Comparison of ENCODE assay signal across 8 cellular contexts in genomic region chr6:149840345-149841075, GRCh38. TPM values are rescaled to one million over a fixed set of nuclear protein-coding genes. Genes with fewer than 3 reads are reported as not detected.
DNase-seq lines count a peak whose midpoint lies in the region; ATAC-seq, FAIRE-seq and TF ChIP-seq lines count a peak whose summit lies in the region.

No MANE protein-coding gene starts in this region.

- H3K4me3 ChIP-seq in OCI-LY1 (ENCODE audit: low read depth, low read length, poor library complexity, severe bottlenecking) = no peak overlapping the region
- no peak overlapping the region for H3K4me3 ChIP-seq in fibroblast of pulmonary artery (replicated peaks; ENCODE audit: low read depth, low read length)
- H3K4me3 ChIP-seq in parathyroid adenoma (ENCODE audit: low read depth, low read length) = no peak overlapping the region

- no peak overlapping the region for H3K27ac ChIP-seq in OCI-LY1 (ENCODE audit: low read depth, low read length, poor library complexity, severe bottlenecking)
- peak overlapping the region; percentile 5 for H3K27ac ChIP-seq in parathyroid adenoma

- H3K9me3 ChIP-seq in OCI-LY1 (ENCODE audit: low read length) (no peaks in the 10 kb centered on the region), parathyroid adenoma (ENCODE audit: control insufficient read depth, low read length) (no peaks in the 10 kb centered on the region)

- H3F3A ChIP-seq in OCI-LY1 (ENCODE audit: insufficient read depth, low read length) = no peaks in the 10 kb centered on the region

- H3K79me2 ChIP-seq in OCI-LY1 (ENCODE audit: insufficient read depth, low read length) = no peaks in the 10 kb centered on the region
- peaks cover 18% of the 10 kb centered on the region for H3K79me2 ChIP-seq in parathyroid adenoma

- peaks cover 5% of the 10 kb centered on the region for H3K27me3 Mint-ChIP-seq in activated T-cell treated with anti-CD3 and anti-CD28 coated beads, Interleukin-2, amount 50 U/mL, for 72 hours (ENCODE audit: low read depth)

- peak; percentile 56 for TF ChIP-seq CTCF in D721Med (IDR thresholded peaks at IDR 0.05; ENCODE audit: insufficient read depth, missing control alignments)
- TF ChIP-seq CTCF in OCI-LY1 (IDR thresholded peaks at IDR 0.05; ENCODE audit: low read length) = peak; percentile 81
- TF ChIP-seq CTCF in fibroblast of pulmonary artery (IDR thresholded peaks at IDR 0.05; ENCODE audit: low read length, missing control alignments) = peak; percentile 70
- peak; percentile 79 for TF ChIP-seq CTCF in parathyroid adenoma (IDR thresholded peaks at IDR 0.05)

- H3K4me1 ChIP-seq in OCI-LY1 (ENCODE audit: insufficient read depth, low read length, severe bottlenecking) (no peaks in the 10 kb centered on the region), parathyroid adenoma (peaks cover 12% of the 10 kb centered on the region)

- no peaks in the 10 kb centered on the region for H3K4me1 Mint-ChIP-seq in activated T-cell treated with anti-CD3 and anti-CD28 coated beads, Interleukin-2, amount 50 U/mL, for 72 hours (ENCODE audit: low read depth)

- H3K4me2 ChIP-seq in OCI-LY1 (ENCODE audit: low read length) (no peak overlapping the region), parathyroid adenoma (ENCODE audit: low read length) (no peak overlapping the region)

- H3K9me2 ChIP-seq in OCI-LY1 (ENCODE audit: low read depth, low read length) = no peaks in the 10 kb centered on the region

- FAIRE-seq in D721Med (lab: Jason Lieb, UNC) = no peak

- H3K36me3 ChIP-seq in OCI-LY1 (ENCODE audit: insufficient read depth, low read length) (no peaks in the 10 kb centered on the region), parathyroid adenoma (ENCODE audit: control insufficient read depth, insufficient read depth, low read length) (no peaks in the 10 kb centered on the region)

- H3K27me3 ChIP-seq in OCI-LY1 (ENCODE audit: insufficient read depth, low read length) (0 out of 2 replicates have a peak, but pooled peaks cover 8% of the 10 kb centered on the region), parathyroid adenoma (ENCODE audit: control insufficient read depth, insufficient read depth, low read length) (no peaks in the 10 kb centered on the region)

- no peak overlapping the region for H3K4me3 Mint-ChIP-seq in activated T-cell treated with anti-CD3 and anti-CD28 coated beads, Interleukin-2, amount 50 U/mL, for 72 hours

- no peak overlapping the region for H3K9ac ChIP-seq in OCI-LY1 (ENCODE audit: low read length)
- no peak overlapping the region for H3K9ac ChIP-seq in parathyroid adenoma

- peak; percentile 76 to 82 for ATAC-seq in activated T-cell treated with anti-CD3 and anti-CD28 coated beads, Interleukin-2, amount 50 U/mL, for 72 hours (replicated peaks in 1 of 2)
- ATAC-seq in HG03432 (IDR thresholded peaks at IDR 0.05; ENCODE audit: unreplicated experiment) = no peak

- no peak overlapping the region for H3K27ac Mint-ChIP-seq in activated T-cell treated with anti-CD3 and anti-CD28 coated beads, Interleukin-2, amount 50 U/mL, for 72 hours

- no peaks in the 10 kb centered on the region for H3K9me3 Mint-ChIP-seq in activated T-cell treated with anti-CD3 and anti-CD28 coated beads, Interleukin-2, amount 50 U/mL, for 72 hours

- no peaks in the 10 kb centered on the region for H4K20me1 ChIP-seq in OCI-LY1 (ENCODE audit: insufficient read depth, low read length)

- no peak overlapping the region for H2AFZ ChIP-seq in OCI-LY1 (ENCODE audit: low read length)
- H2AFZ ChIP-seq in parathyroid adenoma = no peak overlapping the region

- no peaks in the 10 kb centered on the region for H3K36me3 Mint-ChIP-seq in activated T-cell treated with anti-CD3 and anti-CD28 coated beads, Interleukin-2, amount 50 U/mL, for 72 hours (ENCODE audit: insufficient read depth in 2 of 2)

- DNase-seq in D721Med (ENCODE audit: insufficient read length, low spot score) = peak; percentile 48
- peak; percentile 30 for DNase-seq in HS-27A (ENCODE audit: low read depth)
- peak; percentile 56 to 64 for DNase-seq in activated T-cell treated with anti-CD3 and anti-CD28 coated beads, Interleukin-2, amount 50 U/mL, for 72 hours
- DNase-seq in fibroblast of pulmonary artery (ENCODE audit: low read depth) = peak; percentile 68
- DNase-seq in cortex of kidney (lab: John Stamatoyannopoulos, UW) = no peak

RNA-seq across cellular contexts. Expression of gene LRP11, which starts 23.6 kb away (rescaled TPM):
- total RNA-seq in activated T-cell treated with anti-CD3 and anti-CD28 coated beads, Interleukin-2, amount 50 U/mL, for 72 hours = 10 to 100 TPM in 1 of 2 donors, 1 to 10 TPM in 1; 6.0 to 10.6 TPM

RNA-seq across cellular contexts. Expression of gene RAET1E, which starts 57.4 kb away (rescaled TPM):
- not detected for total RNA-seq in activated T-cell treated with anti-CD3 and anti-CD28 coated beads, Interleukin-2, amount 50 U/mL, for 72 hours
